12 cellular contexts compared by ENCODE assay signal in the genomic region with DNA sequence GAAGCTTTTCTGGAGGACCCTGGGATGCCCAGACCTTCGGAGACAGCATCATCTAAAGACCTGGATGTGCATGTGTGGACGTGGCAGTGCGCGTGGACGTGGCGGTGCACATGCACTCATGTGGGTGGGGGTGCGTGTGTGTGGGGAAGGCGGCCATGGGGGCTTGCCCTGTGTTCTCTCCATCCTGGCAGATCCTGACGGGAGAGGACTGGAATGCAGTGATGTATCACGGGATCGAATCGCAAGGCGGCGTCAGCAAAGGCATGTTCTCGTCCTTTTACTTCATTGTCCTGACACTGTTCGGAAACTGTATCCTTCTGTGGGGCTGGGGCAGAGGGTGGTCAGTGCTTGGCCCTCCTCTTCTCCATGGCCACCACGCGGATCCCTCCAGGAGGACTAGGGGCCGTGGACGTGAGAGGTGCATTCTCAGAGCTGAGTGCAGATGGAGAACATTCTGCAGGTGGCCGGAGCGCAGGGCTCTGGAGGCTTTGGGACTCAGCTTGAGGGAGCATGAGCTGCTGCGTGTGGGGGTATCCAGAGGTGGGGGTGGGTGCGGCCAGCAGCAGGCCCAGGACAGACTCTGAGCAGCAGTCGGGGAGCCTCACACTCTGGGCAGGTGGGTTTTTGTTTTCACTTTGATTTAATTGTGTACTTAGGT.
"Had no signal": no experiment of that assay in that cellular context is flagged by ENCODE, and none has a peak within 500 bp of the region (broad histone marks: within the 10 kb centered on the region; RNA-seq: fewer than 3 reads in every experiment).

No MANE protein-coding gene starts in this region.

- H3K27ac ChIP-seq: heart left ventricle, psoas muscle, uterus had no signal

- H3K4me3 Mint-ChIP-seq: activated naive CD4-positive, alpha-beta T cell treated with anti-CD3 and anti-CD28 coated beads for 36 hours; naive thymus-derived CD4-positive, alpha-beta T cell; T-helper 1 cell treated with Interleukin-12 subunit alpha and Interleukin-12 subunit beta and Interleukin-4 antibody, amounts not matched to agents 30 μg/mL and 1 μg/mL, for 36 hours had no signal

- H3K27me3 ChIP-seq: uterus had no signal

- H3K36me3 Mint-ChIP-seq: naive thymus-derived CD4-positive, alpha-beta T cell had no signal

- H3K27ac Mint-ChIP-seq: activated naive CD4-positive, alpha-beta T cell treated with anti-CD3 and anti-CD28 coated beads for 36 hours; naive thymus-derived CD4-positive, alpha-beta T cell; T-helper 1 cell treated with Interleukin-12 subunit alpha and Interleukin-12 subunit beta and Interleukin-4 antibody, amounts not matched to agents 30 μg/mL and 1 μg/mL, for 36 hours had no signal

- DNase-seq: activated CD4-positive, alpha-beta T cell treated with anti-CD3 and anti-CD28 coated beads, Interleukin-2, amount 50 U/mL, for 1 hour; activated CD8-positive, alpha-beta memory T cell treated with anti-CD3 and anti-CD28 coated beads, Interleukin-2, amount 50 U/mL, for 48 hours; activated naive CD4-positive, alpha-beta T cell treated with anti-CD3 and anti-CD28 coated beads for 36 hours; foreskin melanocyte; occipital lobe; stimulated activated CD4-positive, alpha-beta T cell treated with anti-CD3 and anti-CD28 coated beads, Interleukin-2, amount 100 ng/mL, for 48 hours; stimulated activated naive CD8-positive, alpha-beta T cell treated with anti-CD3 and anti-CD28 coated beads, Interleukin-15, Interleukin-2, amounts not matched to agents 100 U/mL and 50 U/mL, for 24 hours; uterus had no signal

- H3K4me1 ChIP-seq: heart left ventricle, psoas muscle, uterus had no signal

- H3K9me3 Mint-ChIP-seq: activated naive CD4-positive, alpha-beta T cell treated with anti-CD3 and anti-CD28 coated beads for 36 hours; T-helper 1 cell treated with Interleukin-12 subunit alpha and Interleukin-12 subunit beta and Interleukin-4 antibody, amounts not matched to agents 30 μg/mL and 1 μg/mL, for 36 hours had no signal

- H3K9me3 ChIP-seq: heart left ventricle, psoas muscle, uterus had no signal

- H3K4me3 ChIP-seq: heart left ventricle, psoas muscle, uterus had no signal

- H3K36me3 ChIP-seq: heart left ventricle, uterus had no signal

- H3K4me1 Mint-ChIP-seq: naive thymus-derived CD4-positive, alpha-beta T cell had no signal
